Comparison of ENCODE assay signal across 19 cellular contexts in genomic region chrX:107823456-107823855, GRCh38. TPM values are rescaled to one million over a fixed set of nuclear protein-coding genes. Genes with fewer than 3 reads are reported as not detected.
DNase-seq lines count a peak whose midpoint lies in the region; ATAC-seq and TF ChIP-seq lines count a peak whose summit lies in the region.
"Had no signal": no experiment of that assay in that cellular context is flagged by ENCODE, and none has a peak within 500 bp of the region (broad histone marks: within the 10 kb centered on the region; RNA-seq: fewer than 3 reads in every experiment).

No MANE protein-coding gene starts in this region.

- H3K9me1 ChIP-seq in IMR-90 (ENCODE audit: insufficient read depth, low read length), result no peaks in the 10 kb centered on the region

- no peak overlapping the region for H3K14ac ChIP-seq in IMR-90 (replicated peaks; ENCODE audit: low read depth, low read length)

- H4K20me1 ChIP-seq in IMR-90 (ENCODE audit: insufficient read depth, low read length) (no peaks in the 10 kb centered on the region; the same call in 1 of the 2 replicates), mammary epithelial cell (ENCODE audit: insufficient read depth, low read length) (no peaks in the 10 kb centered on the region)

- in situ Hi-C loops in IMR-90 (cut with MboI; ENCODE audit: low sequenced_read_pairs) (no loop called here), mammary epithelial cell (cut with MboI; ENCODE audit: low sequenced_read_pairs in 2 of 2) (no loop called here)

- no peak overlapping the region for H3K18ac ChIP-seq in IMR-90 (ENCODE audit: low read depth, low read length)

- H3K9me3 ChIP-seq in IMR-90 (ENCODE audit: control insufficient read depth, insufficient read depth, low read length), result peaks cover 7% of the 10 kb centered on the region
- H3K9me3 ChIP-seq in mammary epithelial cell (replicated peaks; ENCODE audit: insufficient read depth, low read length), result peaks cover 14% of the 10 kb centered on the region
- H3K9me3 ChIP-seq in left ventricle myocardium inferior (replicated peaks), result peaks cover 11% of the 10 kb centered on the region
- H3K9me3 ChIP-seq: colonic mucosa had no signal

- H2BK15ac ChIP-seq in IMR-90 (ENCODE audit: low read depth, low read length), result no peak overlapping the region

- POLR2A ChIA-PET in IMR-90 (lab: Charles Lee; ENCODE audit: unreplicated experiment), result no interaction called here

- H3K4me2 ChIP-seq in IMR-90 (ENCODE audit: low read depth, low read length), result no peak overlapping the region
- peak overlapping the region; percentile 44 for H3K4me2 ChIP-seq in mammary epithelial cell (ENCODE audit: insufficient read depth, low read depth, low read length)

- TF ChIP-seq CTCF in IMR-90 (conservative IDR thresholded peaks at IDR 0.05; ENCODE audit: low read depth, low read length) (no peak), mammary epithelial cell (conservative IDR thresholded peaks at IDR 0.05 in 1 of 2, IDR thresholded peaks at IDR 0.05 in 1 of 2; ENCODE audit: extremely low read depth in 1 of 2, insufficient read depth in 1 of 2, low read depth in 1 of 2, low read length in 2 of 2) (no peak), left ventricle myocardium inferior (IDR thresholded peaks at IDR 0.05; ENCODE audit: borderline replicate concordance) (no peak)

- H3K56ac ChIP-seq in IMR-90 (ENCODE audit: extremely low read depth, insufficient read depth, low read length), result no peak overlapping the region

- H2AK5ac ChIP-seq in IMR-90 (ENCODE audit: low read depth, low read length), result no peak overlapping the region

- BruUV-seq in IMR-90 (replicated peaks; lab: Mats Ljungman, UMichigan), result no TSS peak
- no TSS peak for BruUV-seq in mammary epithelial cell (replicated peaks; lab: Mats Ljungman, UMichigan)

- DNase-seq in AG20443 (ENCODE audit: low spot score) (peak; percentile 35), IMR-90 (peak; percentile 83), mammary epithelial cell (peak; percentile 46), kidney tubule cell (ENCODE audit: low spot score) (peak; percentile 21), SKM-1 (lab: John Stamatoyannopoulos, UW; ENCODE audit: unreplicated experiment) (no peak), left ventricle myocardium inferior (no peak)
- DNase-seq: colonic mucosa; GOT3; islet precursor cell; naive thymus-derived CD8-positive, alpha-beta T cell; NCI-H2029; NCI-H774; SHP77; stimulated activated CD4-positive, alpha-beta T cell treated with anti-CD3 and anti-CD28 coated beads, Interleukin-4, amount 100 ng/mL, for 4 hours; stimulated activated naive CD4-positive, alpha-beta T cell had no signal

- H3K4me3 ChIP-seq in IMR-90 (ENCODE audit: insufficient read depth, low read depth, low read length) (no peak overlapping the region), mammary epithelial cell (replicated peaks in 1 of 3; ENCODE audit: insufficient read depth in 1 of 3, low read depth in 2 of 3, low read length in 3 of 3) (no peak overlapping the region), left ventricle myocardium inferior (no peak overlapping the region)
- H3K4me3 ChIP-seq: colonic mucosa, right atrium auricular region had no signal

- H4K5ac ChIP-seq in IMR-90 (ENCODE audit: low read depth, low read length), result no peak overlapping the region

- intact Hi-C loops in IMR-90 (cut with micrococcal nuclease), result no loop called here
- intact Hi-C loops in mammary epithelial cell (cut with micrococcal nuclease), result no loop called here
- intact Hi-C loops in left ventricle myocardium inferior (cut with micrococcal nuclease), result no loop called here

- dilution Hi-C loops in IMR-90 (cut with HindIII; ENCODE audit: low sequenced_read_pairs, unreplicated experiment), result no loop called here
- dilution Hi-C loops in mammary epithelial cell (cut with HindIII; ENCODE audit: low sequenced_read_pairs), result no loop called here

- H3K79me1 ChIP-seq in IMR-90 (ENCODE audit: low read depth in 1 of 2, low read length in 2 of 2), result no peaks in the 10 kb centered on the region

- H3K27me3 ChIP-seq in IMR-90 (ENCODE audit: control insufficient read depth, insufficient read depth, low read length), result peaks cover 6% of the 10 kb centered on the region; the same call in 1 of the 2 replicates
- H3K27me3 ChIP-seq in mammary epithelial cell (ENCODE audit: insufficient read depth, low read length), result peaks cover 2% of the 10 kb centered on the region
- no peaks in the 10 kb centered on the region for H3K27me3 ChIP-seq in left ventricle myocardium inferior (ENCODE audit: low read depth)
- H3K27me3 ChIP-seq: colonic mucosa, right atrium auricular region had no signal

- no peaks in the 10 kb centered on the region for H3K36me3 ChIP-seq in IMR-90 (ENCODE audit: control insufficient read depth, insufficient read depth, low read length)
- H3K36me3 ChIP-seq in mammary epithelial cell (ENCODE audit: insufficient read depth, low read length), result no peaks in the 10 kb centered on the region
- no peaks in the 10 kb centered on the region for H3K36me3 ChIP-seq in left ventricle myocardium inferior
- H3K36me3 ChIP-seq: colonic mucosa, right atrium auricular region had no signal

- no peak overlapping the region for H4K8ac ChIP-seq in IMR-90 (ENCODE audit: low read depth in 2 of 2, low read length in 2 of 2)

- H2AFZ ChIP-seq in IMR-90 (replicated peaks; ENCODE audit: low read length, poor library complexity), result no peak overlapping the region
- no peak overlapping the region for H2AFZ ChIP-seq in mammary epithelial cell (ENCODE audit: low read depth, low read length)

- no peak overlapping the region for H3K4ac ChIP-seq in IMR-90 (ENCODE audit: low read depth, low read length)

- no peak overlapping the region for H3K27ac ChIP-seq in IMR-90 (ENCODE audit: insufficient read depth, low read length)
- no peak overlapping the region for H3K27ac ChIP-seq in mammary epithelial cell (ENCODE audit: insufficient read depth, low read depth, low read length)
- H3K27ac ChIP-seq in left ventricle myocardium inferior (replicated peaks), result no peak overlapping the region
- H3K27ac ChIP-seq: colonic mucosa, right atrium auricular region had no signal

- H3K4me1 ChIP-seq in IMR-90 (ENCODE audit: control insufficient read depth, insufficient read depth, low read length) (no peaks in the 10 kb centered on the region), mammary epithelial cell (ENCODE audit: insufficient read depth, low read length) (no peaks in the 10 kb centered on the region), left ventricle myocardium inferior (no peaks in the 10 kb centered on the region)
- H3K4me1 ChIP-seq: colonic mucosa, right atrium auricular region had no signal

- CTCF ChIA-PET in IMR-90 (lab: Yijun Ruan, JAX), result no interaction called here
- CTCF ChIA-PET in mammary epithelial cell (lab: Charles Lee; ENCODE audit: low non-redundant PET), result no interaction called here

- H3K79me2 ChIP-seq in mammary epithelial cell (ENCODE audit: insufficient read depth, low read length), result peaks cover 16% of the 10 kb centered on the region

- H4K91ac ChIP-seq in IMR-90 (ENCODE audit: insufficient read depth, low read depth, low read length), result no peak overlapping the region

- no peak overlapping the region for H3K23ac ChIP-seq in IMR-90 (ENCODE audit: low read depth, low read length)

- no peak for TF ChIP-seq POLR2A in IMR-90 (IDR thresholded peaks at IDR 0.05; ENCODE audit: low read depth, low read length)

- no peak overlapping the region for H2BK20ac ChIP-seq in IMR-90 (ENCODE audit: low read depth, low read length)

- H3K9ac ChIP-seq in IMR-90 (ENCODE audit: low read depth, low read length), result no peak overlapping the region
- H3K9ac ChIP-seq in mammary epithelial cell (ENCODE audit: insufficient read depth, low read length), result no peak overlapping the region

- H2BK120ac ChIP-seq in IMR-90 (ENCODE audit: low read depth, low read length), result no peak overlapping the region

- H2BK5ac ChIP-seq in IMR-90 (ENCODE audit: low read depth, low read length, poor library complexity, severe bottlenecking), result no peak overlapping the region

- no CpG with 5 or more reads among the region's 1 CpG for WGBS in IMR-90 (ENCODE audit: extremely low coverage in 2 of 2, insufficient read length in 1 of 2), 2 experiments
- WGBS in mammary epithelial cell (ENCODE audit: low coverage, missing lambda C conversion rate), result 44% methylated on average over 1 of the region's 1 CpG

- no peak overlapping the region for H2AK9ac ChIP-seq in IMR-90 (replicated peaks; ENCODE audit: low read depth, low read length, poor library complexity)

- peak; percentile 65 for ATAC-seq in IMR-90 (ENCODE audit: low read depth)
- ATAC-seq in HG03439 (IDR thresholded peaks at IDR 0.05; ENCODE audit: unreplicated experiment), result no peak
- ATAC-seq in SK-N-SH treated with all-trans-retinoic acid at 6 μM for 48 hours, result no peak
- ATAC-seq: naive thymus-derived CD8-positive, alpha-beta T cell had no signal

- no peak for TF ChIP-seq RAD21 in IMR-90 (IDR thresholded peaks at IDR 0.05; ENCODE audit: low read length)

TF ChIP-seq in IMR-90, 13 proteins besides CTCF, POLR2A, EP300 and RAD21:
- TF ChIP-seq CEBPB (IDR thresholded peaks at IDR 0.05; ENCODE audit: low read depth, low read length), result peak; percentile 94
- TF ChIP-seq MAZ (IDR thresholded peaks at IDR 0.05; ENCODE audit: borderline replicate concordance, low read depth, low read length), result no peak
TF ChIP-seq in IMR-90: peak in this region for 1.

RNA-seq across cellular contexts. Expression of gene MID2, which starts 2.2 kb away (rescaled TPM):
- total RNA-seq in IMR-90 (2012; rRNA removed) (3.3 and 4.7 TPM in 2 replicates), mammary epithelial cell (10 to 100 TPM; 22.1 to 52.2 TPM), left ventricle myocardium inferior (6.3 TPM)
- polyA plus RNA-seq in IMR-90 (2012; rRNA removed) (0.90 and 1.1 TPM in 2 replicates), mammary epithelial cell (8.8 TPM)
- polyA plus RNA-seq in IMR-90 (2012; cell fraction: cytosol; rRNA removed), result 0.17 and 0.51 TPM in 2 replicates
- polyA plus RNA-seq in IMR-90 (2012; cell fraction: nucleus; rRNA removed; ENCODE audit: low replicate concordance), result 1.2 and 1.6 TPM in 2 replicates
- polyA minus RNA-seq in mammary epithelial cell, result 86.2 TPM

RNA-seq across cellular contexts. Expression of gene NCBP2L, which starts 45.9 kb away (rescaled TPM):
- total RNA-seq in IMR-90 (2012; rRNA removed), result not detected in 2 replicates
- not detected in 2 replicates for polyA plus RNA-seq in IMR-90 (2012; rRNA removed)
- polyA plus RNA-seq in IMR-90 (2012; cell fraction: cytosol; rRNA removed), result not detected in 2 replicates
- not detected in 2 replicates for polyA plus RNA-seq in IMR-90 (2012; cell fraction: nucleus; rRNA removed; ENCODE audit: low replicate concordance)
- not detected for total RNA-seq in mammary epithelial cell
- polyA plus RNA-seq in mammary epithelial cell, result not detected
- polyA minus RNA-seq in mammary epithelial cell, result not detected
- not detected for total RNA-seq in left ventricle myocardium inferior
- total RNA-seq: colonic mucosa; naive thymus-derived CD8-positive, alpha-beta T cell; right atrium auricular region had no signal
- polyA plus RNA-seq: CD14-positive monocyte had no signal

RNA-seq across cellular contexts. Expression of gene TSC22D3, which starts 47.9 kb away (rescaled TPM):
- 9.9 and 13.1 TPM in 2 replicates for total RNA-seq in IMR-90 (2012; rRNA removed)
- 14.0 and 14.5 TPM in 2 replicates for polyA plus RNA-seq in IMR-90 (2012; rRNA removed)
- polyA plus RNA-seq in IMR-90 (2012; cell fraction: cytosol; rRNA removed), result 9.6 and 12.3 TPM in 2 replicates
- polyA plus RNA-seq in IMR-90 (2012; cell fraction: nucleus; rRNA removed; ENCODE audit: low replicate concordance), result 42.4 and 69.0 TPM in 2 replicates
- total RNA-seq in mammary epithelial cell, result 10 to 100 TPM; 53.9 to 83.7 TPM
- polyA plus RNA-seq in mammary epithelial cell, result 50.7 TPM
- 29.4 TPM for polyA minus RNA-seq in mammary epithelial cell
- total RNA-seq in left ventricle myocardium inferior, result 58.9 TPM

Comparison
In these comparisons a context has a peak if more than half of its experiments do, and no peak if none do; other contexts are left out.
1. DNase-seq: peak in AG20443 (single experiment), IMR-90 (single experiment), mammary epithelial cell (single experiment) and kidney tubule cell (single experiment); none in SKM-1 (single experiment) and left ventricle myocardium inferior (single experiment).